11 cellular contexts compared by ENCODE assay signal in genomic region chr2:238143239-238143951, GRCh38. TPM values are rescaled to one million over a fixed set of nuclear protein-coding genes. Genes with fewer than 3 reads are reported as not detected.
DNase-seq lines count a peak whose midpoint lies in the region; ATAC-seq and TF ChIP-seq lines count a peak whose summit lies in the region.
"Had no signal": no experiment of that assay in that cellular context is flagged by ENCODE, and none has a peak within 500 bp of the region (broad histone marks: within the 10 kb centered on the region; RNA-seq: fewer than 3 reads in every experiment).

No MANE protein-coding gene starts in this region.

- no peak for TF ChIP-seq CTCF in PC-3 (conservative IDR thresholded peaks at IDR 0.05; ENCODE audit: low read depth, low read length)
- no peak for TF ChIP-seq CTCF in tibial artery (IDR thresholded peaks at IDR 0.05)

- no TSS peak for BruUV-seq in PC-3 (replicated peaks; lab: Mats Ljungman, UMichigan)

- intact Hi-C loops in PC-3 (cut with micrococcal nuclease) (no loop called here), tibial artery (cut with DNase I; ENCODE audit: low total_unique reads) (no loop called here)

- no peaks in the 10 kb centered on the region for H3K9me3 ChIP-seq in PC-3 (ENCODE audit: low read length)
- no peaks in the 10 kb centered on the region for H3K9me3 ChIP-seq in tibial artery

- peaks cover 30% of the 10 kb centered on the region for H3K4me1 ChIP-seq in PC-3 (ENCODE audit: insufficient read depth, low read length)
- H3K4me1 ChIP-seq in tibial artery = peaks cover 0 to 58% (median 48%) of the 10 kb centered on the region in 4 donors

- H3K27me3 ChIP-seq in PC-3 (ENCODE audit: low read length) (no peaks in the 10 kb centered on the region), tibial artery (no peaks in the 10 kb centered on the region)

- CTCF ChIA-PET in PC-3 (lab: Charles Lee) = no interaction called here

- H3K4me2 ChIP-seq in PC-3 (ENCODE audit: low read length) = peak overlapping the region; percentile 72

- H2AFZ ChIP-seq in PC-3 (ENCODE audit: low read length) = no peak overlapping the region

- H4K20me1 ChIP-seq in PC-3 (ENCODE audit: low read length) = no peaks in the 10 kb centered on the region

- H3K4me3 ChIP-seq in PC-3 (ENCODE audit: low read length) = no peak overlapping the region; the same call in 1 of the 2 replicates
- H3K4me3 ChIP-seq in tibial artery = peak overlapping the region in 1 of 2 donors; percentile 10

- H3K27ac ChIP-seq in PC-3 (ENCODE audit: low read length) (no peak overlapping the region), tibial artery (peak overlapping the region; percentile 60 to 73)

- no peaks in the 10 kb centered on the region for H3F3A ChIP-seq in PC-3 (ENCODE audit: low read length, unreplicated experiment)

- H3K79me2 ChIP-seq in PC-3 (ENCODE audit: low read length) = no peaks in the 10 kb centered on the region

- peak; percentile 25 for DNase-seq in stimulated activated CD4-positive, alpha-beta T cell treated with anti-CD3 and anti-CD28 coated beads, Interleukin-15, amount 100 ng/mL, for 24 hours
- no peak for DNase-seq in stimulated activated CD4-positive, alpha-beta T cell treated with anti-CD3 and anti-CD28 coated beads, Interleukin-2, amount 100 ng/mL, for 48 hours
- DNase-seq in PC-3 (peak; percentile 92), tibial artery (peak; percentile 48 to 89)
- DNase-seq: activated naive CD8-positive, alpha-beta T cell treated with anti-CD3 and anti-CD28 coated beads, Interleukin-2, amount 10 ng/mL, durations not matched to agents 7 days and 5 days; DMS153; NCI-H1694 had no signal

- ATAC-seq in PC-3 (peak; percentile 74), esophagus mucosa (peak; percentile 51), GM19467 (IDR thresholded peaks at IDR 0.05; ENCODE audit: unreplicated experiment) (no peak), GM18498 (IDR thresholded peaks at IDR 0.05; ENCODE audit: unreplicated experiment) (no peak), HG03097 (IDR thresholded peaks at IDR 0.05; ENCODE audit: low FRiP score, unreplicated experiment) (no peak)

- POLR2A ChIA-PET in PC-3 (lab: Charles Lee; ENCODE audit: unreplicated experiment) = no interaction called here

- H3K9me2 ChIP-seq in PC-3 (replicated peaks; ENCODE audit: low read length) = no peaks in the 10 kb centered on the region

- no peaks in the 10 kb centered on the region for H3K36me3 ChIP-seq in PC-3 (ENCODE audit: low read depth, low read length)
- H3K36me3 ChIP-seq in tibial artery = peaks cover 8 to 24% (median 10%) of the 10 kb centered on the region in 3 donors

- no peak overlapping the region for H3K9ac ChIP-seq in PC-3 (ENCODE audit: low read length)

RNA-seq across cellular contexts. Expression of gene KLHL30, which starts 4.9 kb away (rescaled TPM):
- total RNA-seq in PC-3 (2014; rRNA removed) = not detected in 2 replicates
- 0.08 TPM for total RNA-seq in esophagus mucosa
- total RNA-seq: activated naive CD8-positive, alpha-beta T cell treated with anti-CD3 and anti-CD28 coated beads, Interleukin-2, amount 10 ng/mL, durations not matched to agents 7 days and 5 days had no signal

RNA-seq across cellular contexts. Expression of gene ERFE, which starts 15.4 kb away (rescaled TPM):
- total RNA-seq in PC-3 (2014; rRNA removed) = 7.4 and 8.5 TPM in 2 replicates
- total RNA-seq in esophagus mucosa = 0.44 TPM

RNA-seq across cellular contexts. Expression of gene ESPNL, which starts 43.3 kb away (rescaled TPM):
- total RNA-seq in PC-3 (2014; rRNA removed) (not detected in 2 replicates), esophagus mucosa (0.40 TPM)

Comparison
In these comparisons a context has a peak if more than half of its experiments do, and no peak if none do; other contexts are left out.
1. DNase-seq: peak in stimulated activated CD4-positive, alpha-beta T cell treated with anti-CD3 and anti-CD28 coated beads, Interleukin-15, amount 100 ng/mL, for 24 hours (single experiment), PC-3 (single experiment) and tibial artery (2 of 2); none in stimulated activated CD4-positive, alpha-beta T cell treated with anti-CD3 and anti-CD28 coated beads, Interleukin-2, amount 100 ng/mL, for 48 hours (0 of 2).
2. ATAC-seq: peak in PC-3 (single experiment) and esophagus mucosa (single experiment); none in GM19467 (single experiment), GM18498 (single experiment) and HG03097 (single experiment).